9 cellular contexts compared by ENCODE assay signal in genomic region chr10:22308390-22308789, GRCh38. TPM values are rescaled to one million over a fixed set of nuclear protein-coding genes. Genes with fewer than 3 reads are reported as not detected.
DNase-seq lines count a peak whose midpoint lies in the region; ATAC-seq, FAIRE-seq and TF ChIP-seq lines count a peak whose summit lies in the region.
"Had no signal": no experiment of that assay in that cellular context is flagged by ENCODE, and none has a peak within 500 bp of the region (broad histone marks: within the 10 kb centered on the region; RNA-seq: fewer than 3 reads in every experiment).

No MANE protein-coding gene starts in this region.

- H3K27me3 ChIP-seq in dorsolateral prefrontal cortex, result no peaks in the 10 kb centered on the region

- peak overlapping the region; percentile 27 for H3K27ac Mint-ChIP-seq in chondrocyte (ENCODE audit: unreplicated experiment)
- H3K27ac Mint-ChIP-seq in naive thymus-derived CD8-positive, alpha-beta T cell, result no peak overlapping the region

- H3K4me1 Mint-ChIP-seq in chondrocyte (ENCODE audit: low read depth), result peaks cover 4% of the 10 kb centered on the region
- H3K4me1 Mint-ChIP-seq in naive thymus-derived CD8-positive, alpha-beta T cell, result no peaks in the 10 kb centered on the region

- peak; percentile 74 for FAIRE-seq in GM18507 (lab: Jason Lieb, UNC)

- TF ChIP-seq CTCF in chondrocyte (IDR thresholded peaks at IDR 0.05) (no peak), dorsolateral prefrontal cortex (IDR thresholded peaks at IDR 0.05 in 54 of 56, conservative IDR thresholded peaks at IDR 0.05 in 2 of 56; ENCODE audit: low read depth in 1 of 56, partially characterized antibody in 56 of 56) (no peak)

- no peaks in the 10 kb centered on the region for H3K27me3 Mint-ChIP-seq in chondrocyte (ENCODE audit: low read depth)
- peaks cover 8 to 29% (median 14%) of the 10 kb centered on the region in 5 donors for H3K27me3 Mint-ChIP-seq in naive thymus-derived CD8-positive, alpha-beta T cell

- no peak overlapping the region for H3K4me3 ChIP-seq in dorsolateral prefrontal cortex
- H3K4me3 ChIP-seq: thoracic aorta had no signal

- ATAC-seq in GM21423 (IDR thresholded peaks at IDR 0.05; ENCODE audit: unreplicated experiment) (peak; percentile 92), HG03439 (IDR thresholded peaks at IDR 0.05; ENCODE audit: unreplicated experiment) (peak; percentile 98)
- ATAC-seq in naive thymus-derived CD8-positive, alpha-beta T cell, result no peak

- H3K4me3 Mint-ChIP-seq in chondrocyte (ENCODE audit: unreplicated experiment), result no peak overlapping the region
- no peak overlapping the region for H3K4me3 Mint-ChIP-seq in naive thymus-derived CD8-positive, alpha-beta T cell

- no peaks in the 10 kb centered on the region for H3K36me3 Mint-ChIP-seq in chondrocyte (ENCODE audit: low read depth)
- no peaks in the 10 kb centered on the region for H3K36me3 Mint-ChIP-seq in naive thymus-derived CD8-positive, alpha-beta T cell

- POLR2A ChIA-PET in naive thymus-derived CD8-positive, alpha-beta T cell (lab: Charles Lee), result no interaction called here

- no peak overlapping the region for H3K27ac ChIP-seq in dorsolateral prefrontal cortex
- H3K27ac ChIP-seq: thoracic aorta had no signal

- intact Hi-C loops in dorsolateral prefrontal cortex (cut with DNase I), result no loop called here

- H3K9me3 Mint-ChIP-seq in chondrocyte (ENCODE audit: low read depth), result peaks cover 3% of the 10 kb centered on the region
- no peaks in the 10 kb centered on the region for H3K9me3 Mint-ChIP-seq in naive thymus-derived CD8-positive, alpha-beta T cell

- DNase-seq in GM18507 (ENCODE audit: extremely low spot score, insufficient read length, low read depth) (peak; percentile 29), chondrocyte (ENCODE audit: low spot score) (no peak), DMS114 treated with DMSO at 0.1 percent for 48 hours (lab: John Stamatoyannopoulos, UW; ENCODE audit: unreplicated experiment) (no peak), dorsolateral prefrontal cortex (no peak)
- DNase-seq in stimulated activated CD8-positive, alpha-beta memory T cell treated with anti-CD3 and anti-CD28 coated beads, Interleukin-4, amount 100 ng/mL, for 48 hours, result no peak
- no peak for DNase-seq in naive thymus-derived CD8-positive, alpha-beta T cell

RNA-seq across cellular contexts. Expression of gene COMMD3, which starts 7.8 kb away (rescaled TPM):
- total RNA-seq in chondrocyte, result 51.4 to 68.9 TPM (median 55.8 TPM) in 3 replicates
- total RNA-seq in dorsolateral prefrontal cortex, result 10 to 100 TPM; 26.2 to 65.4 (median 41.7) TPM
- 10 to 100 TPM; 53.9 to 59.3 TPM for total RNA-seq in naive thymus-derived CD8-positive, alpha-beta T cell
- 10 to 100 TPM; 38.5 to 57.8 (median 48.4) TPM for polyA plus RNA-seq in naive thymus-derived CD8-positive, alpha-beta T cell

RNA-seq across cellular contexts. Expression of gene BMI1, which starts 12.5 kb away (rescaled TPM):
- 53.2 to 62.3 TPM (median 55.9 TPM) in 3 replicates for total RNA-seq in chondrocyte
- total RNA-seq in dorsolateral prefrontal cortex, result 100 to 1,000 TPM in 17 of 120 experiments, 10 to 100 TPM in 103; 48.1 to 140 (median 80.9) TPM
- 10 to 100 TPM; 70.2 to 80.3 TPM for total RNA-seq in naive thymus-derived CD8-positive, alpha-beta T cell
- polyA plus RNA-seq in naive thymus-derived CD8-positive, alpha-beta T cell, result 10 to 100 TPM; 22.5 to 32.9 (median 25.7) TPM

RNA-seq across cellular contexts. Expression of gene SPAG6, which starts 36.9 kb away (rescaled TPM):
- total RNA-seq in chondrocyte, result not detected in 3 replicates
- 10 to 100 TPM in 2 of 120 experiments, 1 to 10 TPM in 117, under 1 TPM in 1; 0.97 to 12.5 (median 4.6) TPM for total RNA-seq in dorsolateral prefrontal cortex
- total RNA-seq in naive thymus-derived CD8-positive, alpha-beta T cell, result not detected
- not detected for polyA plus RNA-seq in naive thymus-derived CD8-positive, alpha-beta T cell
- total RNA-seq: thoracic aorta had no signal

Comparison
In these comparisons a context has a peak if more than half of its experiments do, and no peak if none do; other contexts are left out.
1. ATAC-seq: peak in GM21423 (single experiment) and HG03439 (single experiment); none in naive thymus-derived CD8-positive, alpha-beta T cell (0 of 2).